In genomic region chr11:102813484-102813883, GRCh38 we compare ENCODE assay signal across 35 cellular contexts. TPM values are rescaled to one million over a fixed set of nuclear protein-coding genes. Genes with fewer than 3 reads are reported as not detected.
"Had no signal": no experiment of that assay in that cellular context is flagged by ENCODE, and none has a peak within 500 bp of the region (broad histone marks: within the 10 kb centered on the region; RNA-seq: fewer than 3 reads in every experiment).

No MANE protein-coding gene starts in this region.

- FAIRE-seq: astrocyte, endometrium, endothelial cell of umbilical vein had no signal

- H3K9me3 ChIP-seq: colonic mucosa, esophagus muscularis mucosa, gastroesophageal sphincter had no signal

- H3K4me1 ChIP-seq: colonic mucosa, esophagus muscularis mucosa, gastroesophageal sphincter, heart left ventricle had no signal

- DNase-seq: activated B cell treated with CpG ODN at 0.5 μM for 24 hours; activated CD4-positive, alpha-beta T cell treated with anti-CD3 and anti-CD28 coated beads for 48 hours; activated CD4-positive, alpha-beta T cell treated with anti-CD3 and anti-CD28 coated beads, Interleukin-2, amount 50 U/mL, for 1 hour; activated CD4-positive, alpha-beta T cell treated with anti-CD3 and anti-CD28 coated beads, Interleukin-2, amount 50 U/mL, for 48 hours; activated CD8-positive, alpha-beta memory T cell treated with anti-CD3 and anti-CD28 coated beads for 24 hours; activated CD8-positive, alpha-beta T cell treated with anti-CD3 and anti-CD28 coated beads for 36 hours; activated effector memory CD4-positive, alpha-beta T cell treated with Interleukin-2 at 50 U/mL for 16 hours; activated gamma-delta T cell treated with Interleukin-2 at 50 U/mL for 16 hours; activated naive CD4-positive, alpha-beta T cell treated with anti-CD3 and anti-CD28 coated beads, Interleukin-2, amount 50 U/mL, for 16 hours; activated naive CD4-positive, alpha-beta T cell treated with Interleukin-2 at 50 U/mL for 16 hours; activated T-cell treated with anti-CD3 and anti-CD28 coated beads, Interleukin-2, amount 50 U/mL, for 4 hours; amniotic stem cell; anterior cingulate cortex; brain microvascular endothelial cell; central memory CD4-positive, alpha-beta T cell; cerebellar nuclear complex; colonic mucosa; effector CD8-positive, alpha-beta T cell; foreskin melanocyte; glutamatergic neuron; heart left ventricle; T-helper 1 cell; T-helper 17 cell; T1000; WERI-Rb-1 had no signal

- ATAC-seq: activated CD4-positive, CD25-positive, alpha-beta regulatory T cell treated with anti-CD3 and anti-CD28 coated beads, Interleukin-2, amount 50 U/mL, for 24 hours; activated CD8-positive, alpha-beta T cell treated with anti-CD3 and anti-CD28 coated beads for 36 hours; activated T-cell treated with anti-CD3 and anti-CD28 coated beads, Interleukin-2, amount 50 U/mL, for 4 hours; activated T-helper 17 cell treated with anti-CD3 and anti-CD28 coated beads, Interleukin-2, amount 50 U/mL, for 72 hours; gastroesophageal sphincter; heart left ventricle; T-helper 17 cell had no signal

- H3K4me3 ChIP-seq: cardiac muscle cell, colonic mucosa, esophagus muscularis mucosa, gastroesophageal sphincter, heart left ventricle had no signal

- H3K36me3 ChIP-seq: brain microvascular endothelial cell, cardiac muscle cell, colonic mucosa, esophagus muscularis mucosa, gastroesophageal sphincter, heart left ventricle, WERI-Rb-1 had no signal

- H3K27ac ChIP-seq: brain microvascular endothelial cell, cardiac muscle cell, colonic mucosa, esophagus muscularis mucosa, gastroesophageal sphincter, heart left ventricle, WERI-Rb-1 had no signal

- H3K27me3 ChIP-seq: brain microvascular endothelial cell, cardiac muscle cell, colonic mucosa, esophagus muscularis mucosa, gastroesophageal sphincter had no signal

RNA-seq across cellular contexts. Expression of gene MMP1, which starts 15.5 kb away (rescaled TPM):
- total RNA-seq: activated B cell treated with CpG ODN at 0.5 μM for 24 hours; activated CD8-positive, alpha-beta T cell treated with anti-CD3 and anti-CD28 coated beads for 36 hours; activated T-cell treated with anti-CD3 and anti-CD28 coated beads, Interleukin-2, amount 50 U/mL, for 4 hours; activated T-helper 17 cell treated with anti-CD3 and anti-CD28 coated beads, Interleukin-2, amount 50 U/mL, for 72 hours; cardiac muscle cell; gastroesophageal sphincter had no signal

RNA-seq across cellular contexts. Expression of gene MMP3, which starts 29.9 kb away (rescaled TPM):
- total RNA-seq: activated B cell treated with CpG ODN at 0.5 μM for 24 hours; activated CD8-positive, alpha-beta T cell treated with anti-CD3 and anti-CD28 coated beads for 36 hours; activated T-cell treated with anti-CD3 and anti-CD28 coated beads, Interleukin-2, amount 50 U/mL, for 4 hours; activated T-helper 17 cell treated with anti-CD3 and anti-CD28 coated beads, Interleukin-2, amount 50 U/mL, for 72 hours; astrocyte; cardiac muscle cell; dermis microvascular lymphatic vessel endothelial cell; endothelial cell of umbilical vein; epithelial cell of proximal tubule; heart left ventricle; T-helper 17 cell had no signal
- polyA plus RNA-seq: cardiac muscle cell, endothelial cell of umbilical vein, heart left ventricle had no signal

RNA-seq across cellular contexts. Expression of gene MMP10, which starts 33.1 kb away (rescaled TPM):
- total RNA-seq: activated B cell treated with CpG ODN at 0.5 μM for 24 hours; activated CD8-positive, alpha-beta T cell treated with anti-CD3 and anti-CD28 coated beads for 36 hours; activated T-helper 17 cell treated with anti-CD3 and anti-CD28 coated beads, Interleukin-2, amount 50 U/mL, for 72 hours; cardiac muscle cell; esophagus muscularis mucosa; heart left ventricle; T-helper 17 cell had no signal
- polyA plus RNA-seq: cardiac muscle cell, heart left ventricle had no signal
